ENCODE assay signal across 13 cellular contexts in genomic region chr2:237097911-237098702, GRCh38. TPM values are rescaled to one million over a fixed set of nuclear protein-coding genes. Genes with fewer than 3 reads are reported as not detected.
DNase-seq lines count a peak whose midpoint lies in the region; ATAC-seq and TF ChIP-seq lines count a peak whose summit lies in the region.
"Had no signal": no experiment of that assay in that cellular context is flagged by ENCODE, and none has a peak within 500 bp of the region (broad histone marks: within the 10 kb centered on the region; RNA-seq: fewer than 3 reads in every experiment).

No MANE protein-coding gene starts in this region.

- H3K27me3 ChIP-seq in gastroesophageal sphincter: no peaks in the 10 kb centered on the region
- H3K27me3 ChIP-seq: BLaER1, right lobe of liver had no signal

- TF ChIP-seq EP300 in gastroesophageal sphincter (IDR thresholded peaks at IDR 0.05): no peak

- H3K36me3 Mint-ChIP-seq in activated naive CD8-positive, alpha-beta T cell treated with anti-CD3 and anti-CD28 coated beads, Interleukin-2, amount 50 U/mL, for 24 hours (ENCODE audit: low read depth): peaks cover 62% of the 10 kb centered on the region
- peaks cover 29% of the 10 kb centered on the region for H3K36me3 Mint-ChIP-seq in activated naive CD8-positive, alpha-beta T cell treated with anti-CD3 and anti-CD28 coated beads for 36 hours
- peaks cover 96% of the 10 kb centered on the region for H3K36me3 Mint-ChIP-seq in activated T-helper 17 cell treated with anti-CD3 and anti-CD28 coated beads, Interleukin-2, amount 50 U/mL, for 72 hours (ENCODE audit: low read depth)

- WGBS in gastroesophageal sphincter (ENCODE audit: low coverage in 1 of 2), 2 donors: 65 to 73% methylated on average over 4 of the region's 4 CpGs

- no peak overlapping the region for H3K27ac ChIP-seq in gastroesophageal sphincter
- H3K27ac ChIP-seq: BLaER1, right lobe of liver had no signal

- no peaks in the 10 kb centered on the region for H3K9me3 ChIP-seq in gastroesophageal sphincter
- H3K9me3 ChIP-seq: BLaER1, right lobe of liver had no signal

- peaks cover 4 to 93% of the 10 kb centered on the region in 2 donors for H3K36me3 ChIP-seq in gastroesophageal sphincter

- no peak overlapping the region for H3K4me3 Mint-ChIP-seq in activated naive CD8-positive, alpha-beta T cell treated with anti-CD3 and anti-CD28 coated beads, Interleukin-2, amount 50 U/mL, for 24 hours
- no peak overlapping the region for H3K4me3 Mint-ChIP-seq in activated naive CD8-positive, alpha-beta T cell treated with anti-CD3 and anti-CD28 coated beads for 36 hours
- H3K4me3 Mint-ChIP-seq in activated T-helper 17 cell treated with anti-CD3 and anti-CD28 coated beads, Interleukin-2, amount 50 U/mL, for 72 hours: no peak overlapping the region
- H3K4me3 Mint-ChIP-seq: activated B cell treated with CpG ODN at 0.5 μM for 24 hours had no signal

- no peak for TF ChIP-seq POLR2A in gastroesophageal sphincter (IDR thresholded peaks at IDR 0.05)

- no peaks in the 10 kb centered on the region for H3K9me3 Mint-ChIP-seq in activated naive CD8-positive, alpha-beta T cell treated with anti-CD3 and anti-CD28 coated beads, Interleukin-2, amount 50 U/mL, for 24 hours
- H3K9me3 Mint-ChIP-seq in activated naive CD8-positive, alpha-beta T cell treated with anti-CD3 and anti-CD28 coated beads for 36 hours: no peaks in the 10 kb centered on the region
- H3K9me3 Mint-ChIP-seq in activated T-helper 17 cell treated with anti-CD3 and anti-CD28 coated beads, Interleukin-2, amount 50 U/mL, for 72 hours: no peaks in the 10 kb centered on the region
- H3K9me3 Mint-ChIP-seq: activated B cell treated with CpG ODN at 0.5 μM for 24 hours had no signal

- DNase-seq in activated naive CD8-positive, alpha-beta T cell treated with anti-CD3 and anti-CD28 coated beads, Interleukin-2, amount 50 U/mL, for 24 hours: no peak
- DNase-seq in activated naive CD8-positive, alpha-beta T cell treated with anti-CD3 and anti-CD28 coated beads for 36 hours: no peak
- no peak for DNase-seq in SKM-1 treated with dmso at 0.1 percent for 144 hours (lab: John Stamatoyannopoulos, UW; ENCODE audit: unreplicated experiment)
- no peak for DNase-seq in SK-N-DZ (ENCODE audit: low spot score)
- no peak for DNase-seq in NCI-H2227 treated with DMSO at 0.1 percent for 48 hours (lab: John Stamatoyannopoulos, UW)
- DNase-seq: activated B cell treated with CpG ODN at 0.5 μM for 24 hours; activated naive CD4-positive, alpha-beta T cell treated with anti-CD3 and anti-CD28 coated beads, Interleukin-2, amount 50 U/mL, for 16 hours; NCI-H187; right lobe of liver had no signal

- no peak overlapping the region for H3K27ac Mint-ChIP-seq in activated naive CD8-positive, alpha-beta T cell treated with anti-CD3 and anti-CD28 coated beads, Interleukin-2, amount 50 U/mL, for 24 hours
- no peak overlapping the region for H3K27ac Mint-ChIP-seq in activated naive CD8-positive, alpha-beta T cell treated with anti-CD3 and anti-CD28 coated beads for 36 hours
- no peak overlapping the region for H3K27ac Mint-ChIP-seq in activated T-helper 17 cell treated with anti-CD3 and anti-CD28 coated beads, Interleukin-2, amount 50 U/mL, for 72 hours
- H3K27ac Mint-ChIP-seq: activated B cell treated with CpG ODN at 0.5 μM for 24 hours had no signal

- no peak overlapping the region for H3K4me3 ChIP-seq in gastroesophageal sphincter
- H3K4me3 ChIP-seq: BLaER1, right lobe of liver had no signal

- peak; percentile 96 for ATAC-seq in activated naive CD8-positive, alpha-beta T cell treated with anti-CD3 and anti-CD28 coated beads, Interleukin-2, amount 50 U/mL, for 24 hours
- peak; percentile 69 for ATAC-seq in activated T-helper 17 cell treated with anti-CD3 and anti-CD28 coated beads, Interleukin-2, amount 50 U/mL, for 72 hours (replicated peaks)
- ATAC-seq in gastroesophageal sphincter (peak; percentile 59), HG03342 (IDR thresholded peaks at IDR 0.05; ENCODE audit: unreplicated experiment) (no peak)
- ATAC-seq: right lobe of liver had no signal

- no peak for TF ChIP-seq CTCF in gastroesophageal sphincter (IDR thresholded peaks at IDR 0.05)

- H3K4me1 Mint-ChIP-seq in activated naive CD8-positive, alpha-beta T cell treated with anti-CD3 and anti-CD28 coated beads, Interleukin-2, amount 50 U/mL, for 24 hours: peaks cover 6% of the 10 kb centered on the region
- H3K4me1 Mint-ChIP-seq in activated naive CD8-positive, alpha-beta T cell treated with anti-CD3 and anti-CD28 coated beads for 36 hours: peaks cover 3% of the 10 kb centered on the region
- H3K4me1 Mint-ChIP-seq in activated T-helper 17 cell treated with anti-CD3 and anti-CD28 coated beads, Interleukin-2, amount 50 U/mL, for 72 hours: no peaks in the 10 kb centered on the region
- H3K4me1 Mint-ChIP-seq: activated B cell treated with CpG ODN at 0.5 μM for 24 hours had no signal

- peaks cover 0 to 17% (median 5%) of the 10 kb centered on the region in 3 donors for H3K4me1 ChIP-seq in gastroesophageal sphincter
- H3K4me1 ChIP-seq: right lobe of liver had no signal

- H3K27me3 Mint-ChIP-seq in activated naive CD8-positive, alpha-beta T cell treated with anti-CD3 and anti-CD28 coated beads, Interleukin-2, amount 50 U/mL, for 24 hours: no peaks in the 10 kb centered on the region
- no peaks in the 10 kb centered on the region for H3K27me3 Mint-ChIP-seq in activated naive CD8-positive, alpha-beta T cell treated with anti-CD3 and anti-CD28 coated beads for 36 hours
- H3K27me3 Mint-ChIP-seq in activated T-helper 17 cell treated with anti-CD3 and anti-CD28 coated beads, Interleukin-2, amount 50 U/mL, for 72 hours: no peaks in the 10 kb centered on the region
- H3K27me3 Mint-ChIP-seq: activated B cell treated with CpG ODN at 0.5 μM for 24 hours had no signal

RNA-seq across cellular contexts. Expression of gene COPS8, which starts 12.4 kb away (rescaled TPM):
- 10 to 100 TPM; 65.6 to 68.5 TPM for total RNA-seq in activated naive CD8-positive, alpha-beta T cell treated with anti-CD3 and anti-CD28 coated beads for 36 hours
- total RNA-seq in activated T-helper 17 cell treated with anti-CD3 and anti-CD28 coated beads, Interleukin-2, amount 50 U/mL, for 72 hours: 10 to 100 TPM; 40.3 to 53.1 TPM
- total RNA-seq in gastroesophageal sphincter: 100 to 1,000 TPM; 108 to 158 (median 120) TPM
- polyA plus RNA-seq in SK-N-DZ (2014; cell fraction: cytosol; rRNA removed): 130 and 148 TPM in 2 replicates
- polyA plus RNA-seq in SK-N-DZ (2014; cell fraction: nucleus; rRNA removed): 109 and 147 TPM in 2 replicates
